Comparison of ENCODE assay signal across 1 cellular context in the genomic region with DNA sequence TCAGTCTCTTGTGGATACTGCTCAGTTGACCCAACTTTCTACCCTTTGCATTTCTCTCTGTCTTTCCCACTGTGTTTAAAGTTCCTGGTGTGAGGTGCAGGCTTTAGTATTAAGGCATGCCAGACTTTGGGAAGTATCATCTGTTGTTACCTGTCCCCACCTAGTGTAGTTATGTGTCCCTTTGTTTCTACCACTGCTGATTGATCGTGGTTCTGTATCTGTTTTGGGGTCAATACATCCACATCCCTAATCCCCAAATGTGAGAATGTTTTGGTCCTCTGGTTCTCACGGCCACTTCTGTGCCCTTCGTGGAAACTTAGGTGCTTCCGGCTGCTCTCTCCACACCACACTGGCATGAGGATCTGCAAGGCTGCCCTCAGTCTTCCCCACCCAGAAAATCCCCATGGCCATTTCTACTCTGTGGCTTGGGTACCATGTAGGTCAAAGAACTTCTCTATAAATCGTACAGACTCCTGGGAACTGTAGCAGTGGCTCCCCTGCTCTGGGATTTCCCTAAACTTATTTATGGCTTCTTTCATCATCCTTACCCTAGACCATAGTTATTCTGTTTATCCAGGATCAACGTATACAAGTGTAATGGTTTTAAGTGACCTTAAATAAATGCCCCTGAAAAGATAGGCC.
TF ChIP-seq lines count a peak whose summit lies in the region.

No MANE protein-coding gene starts in this region.

TF ChIP-seq in GM12878, 131 proteins besides CTCF, POLR2A, EP300 and RAD21 (continued from another document):
- TF ChIP-seq, protein P1, sequence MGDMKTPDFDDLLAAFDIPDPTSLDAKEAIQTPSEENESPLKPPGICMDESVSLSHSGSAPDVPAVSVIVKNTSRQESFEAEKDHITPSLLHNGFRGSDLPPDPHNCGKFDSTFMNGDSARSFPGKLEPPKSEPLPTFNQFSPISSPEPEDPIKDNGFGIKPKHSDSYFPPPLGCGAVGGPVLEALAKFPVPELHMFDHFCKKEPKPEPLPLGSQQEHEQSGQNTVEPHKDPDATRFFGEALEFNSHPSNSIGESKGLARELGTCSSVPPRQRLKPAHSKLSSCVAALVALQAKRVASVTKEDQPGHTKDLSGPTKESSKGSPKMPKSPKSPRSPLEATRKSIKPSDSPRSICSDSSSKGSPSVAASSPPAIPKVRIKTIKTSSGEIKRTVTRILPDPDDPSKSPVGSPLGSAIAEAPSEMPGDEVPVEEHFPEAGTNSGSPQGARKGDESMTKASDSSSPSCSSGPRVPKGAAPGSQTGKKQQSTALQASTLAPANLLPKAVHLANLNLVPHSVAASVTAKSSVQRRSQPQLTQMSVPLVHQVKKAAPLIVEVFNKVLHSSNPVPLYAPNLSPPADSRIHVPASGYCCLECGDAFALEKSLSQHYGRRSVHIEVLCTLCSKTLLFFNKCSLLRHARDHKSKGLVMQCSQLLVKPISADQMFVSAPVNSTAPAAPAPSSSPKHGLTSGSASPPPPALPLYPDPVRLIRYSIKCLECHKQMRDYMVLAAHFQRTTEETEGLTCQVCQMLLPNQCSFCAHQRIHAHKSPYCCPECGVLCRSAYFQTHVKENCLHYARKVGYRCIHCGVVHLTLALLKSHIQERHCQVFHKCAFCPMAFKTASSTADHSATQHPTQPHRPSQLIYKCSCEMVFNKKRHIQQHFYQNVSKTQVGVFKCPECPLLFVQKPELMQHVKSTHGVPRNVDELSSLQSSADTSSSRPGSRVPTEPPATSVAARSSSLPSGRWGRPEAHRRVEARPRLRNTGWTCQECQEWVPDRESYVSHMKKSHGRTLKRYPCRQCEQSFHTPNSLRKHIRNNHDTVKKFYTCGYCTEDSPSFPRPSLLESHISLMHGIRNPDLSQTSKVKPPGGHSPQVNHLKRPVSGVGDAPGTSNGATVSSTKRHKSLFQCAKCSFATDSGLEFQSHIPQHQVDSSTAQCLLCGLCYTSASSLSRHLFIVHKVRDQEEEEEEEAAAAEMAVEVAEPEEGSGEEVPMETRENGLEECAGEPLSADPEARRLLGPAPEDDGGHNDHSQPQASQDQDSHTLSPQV (IDR thresholded peaks at IDR 0.05) = no peak
- no peak for TF ChIP-seq KAT2A (conservative IDR thresholded peaks at IDR 0.05; ENCODE audit: control insufficient read depth, low read depth, low read length)
- no peak for TF ChIP-seq STAT3 (IDR thresholded peaks at IDR 0.05; ENCODE audit: low read depth, low read length)
- TF ChIP-seq YBX1 (IDR thresholded peaks at IDR 0.05) = no peak
- no peak for TF ChIP-seq PML (IDR thresholded peaks at IDR 0.05; ENCODE audit: low read length)
- TF ChIP-seq RFX5 (IDR thresholded peaks at IDR 0.05; ENCODE audit: low read depth, low read length) = no peak
- no peak for TF ChIP-seq CEBPB (IDR thresholded peaks at IDR 0.05; ENCODE audit: borderline replicate concordance in 1 of 2, low read depth in 2 of 2, low read length in 2 of 2)
- no peak for TF ChIP-seq TCF7 (IDR thresholded peaks at IDR 0.05; ENCODE audit: borderline replicate concordance)
- TF ChIP-seq NFXL1 (IDR thresholded peaks at IDR 0.05; ENCODE audit: borderline replicate concordance) = no peak
- TF ChIP-seq EED (IDR thresholded peaks at IDR 0.05; ENCODE audit: low read depth) = peak; percentile 77
- TF ChIP-seq RCOR1 (conservative IDR thresholded peaks at IDR 0.05; ENCODE audit: low read depth, low read length) = no peak
- no peak for TF ChIP-seq BRCA1 (IDR thresholded peaks at IDR 0.05; ENCODE audit: low read depth, low read length)
- TF ChIP-seq, protein P2, sequence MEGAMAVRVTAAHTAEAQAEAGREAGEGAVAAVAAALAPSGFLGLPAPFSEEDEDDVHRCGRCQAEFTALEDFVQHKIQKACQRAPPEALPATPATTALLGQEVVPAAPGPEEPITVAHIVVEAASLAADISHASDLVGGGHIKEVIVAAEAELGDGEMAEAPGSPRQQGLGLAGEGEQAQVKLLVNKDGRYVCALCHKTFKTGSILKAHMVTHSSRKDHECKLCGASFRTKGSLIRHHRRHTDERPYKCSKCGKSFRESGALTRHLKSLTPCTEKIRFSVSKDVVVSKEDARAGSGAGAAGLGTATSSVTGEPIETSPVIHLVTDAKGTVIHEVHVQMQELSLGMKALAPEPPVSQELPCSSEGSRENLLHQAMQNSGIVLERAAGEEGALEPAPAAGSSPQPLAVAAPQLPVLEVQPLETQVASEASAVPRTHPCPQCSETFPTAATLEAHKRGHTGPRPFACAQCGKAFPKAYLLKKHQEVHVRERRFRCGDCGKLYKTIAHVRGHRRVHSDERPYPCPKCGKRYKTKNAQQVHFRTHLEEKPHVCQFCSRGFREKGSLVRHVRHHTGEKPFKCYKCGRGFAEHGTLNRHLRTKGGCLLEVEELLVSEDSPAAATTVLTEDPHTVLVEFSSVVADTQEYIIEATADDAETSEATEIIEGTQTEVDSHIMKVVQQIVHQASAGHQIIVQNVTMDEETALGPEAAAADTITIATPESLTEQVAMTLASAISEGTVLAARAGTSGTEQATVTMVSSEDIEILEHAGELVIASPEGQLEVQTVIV (IDR thresholded peaks at IDR 0.05; ENCODE audit: borderline replicate concordance, partially characterized antibody) = no peak
- no peak for TF ChIP-seq MXI1 (IDR thresholded peaks at IDR 0.05; ENCODE audit: low read depth, low read length)
- TF ChIP-seq, protein P3, sequence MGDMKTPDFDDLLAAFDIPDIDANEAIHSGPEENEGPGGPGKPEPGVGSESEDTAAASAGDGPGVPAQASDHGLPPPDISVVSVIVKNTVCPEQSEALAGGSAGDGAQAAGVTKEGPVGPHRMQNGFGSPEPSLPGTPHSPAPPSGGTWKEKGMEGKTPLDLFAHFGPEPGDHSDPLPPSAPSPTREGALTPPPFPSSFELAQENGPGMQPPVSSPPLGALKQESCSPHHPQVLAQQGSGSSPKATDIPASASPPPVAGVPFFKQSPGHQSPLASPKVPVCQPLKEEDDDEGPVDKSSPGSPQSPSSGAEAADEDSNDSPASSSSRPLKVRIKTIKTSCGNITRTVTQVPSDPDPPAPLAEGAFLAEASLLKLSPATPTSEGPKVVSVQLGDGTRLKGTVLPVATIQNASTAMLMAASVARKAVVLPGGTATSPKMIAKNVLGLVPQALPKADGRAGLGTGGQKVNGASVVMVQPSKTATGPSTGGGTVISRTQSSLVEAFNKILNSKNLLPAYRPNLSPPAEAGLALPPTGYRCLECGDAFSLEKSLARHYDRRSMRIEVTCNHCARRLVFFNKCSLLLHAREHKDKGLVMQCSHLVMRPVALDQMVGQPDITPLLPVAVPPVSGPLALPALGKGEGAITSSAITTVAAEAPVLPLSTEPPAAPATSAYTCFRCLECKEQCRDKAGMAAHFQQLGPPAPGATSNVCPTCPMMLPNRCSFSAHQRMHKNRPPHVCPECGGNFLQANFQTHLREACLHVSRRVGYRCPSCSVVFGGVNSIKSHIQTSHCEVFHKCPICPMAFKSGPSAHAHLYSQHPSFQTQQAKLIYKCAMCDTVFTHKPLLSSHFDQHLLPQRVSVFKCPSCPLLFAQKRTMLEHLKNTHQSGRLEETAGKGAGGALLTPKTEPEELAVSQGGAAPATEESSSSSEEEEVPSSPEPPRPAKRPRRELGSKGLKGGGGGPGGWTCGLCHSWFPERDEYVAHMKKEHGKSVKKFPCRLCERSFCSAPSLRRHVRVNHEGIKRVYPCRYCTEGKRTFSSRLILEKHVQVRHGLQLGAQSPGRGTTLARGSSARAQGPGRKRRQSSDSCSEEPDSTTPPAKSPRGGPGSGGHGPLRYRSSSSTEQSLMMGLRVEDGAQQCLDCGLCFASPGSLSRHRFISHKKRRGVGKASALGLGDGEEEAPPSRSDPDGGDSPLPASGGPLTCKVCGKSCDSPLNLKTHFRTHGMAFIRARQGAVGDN (IDR thresholded peaks at IDR 0.05) = peak; percentile 68
